In genomic region chr7:43465581-43466554, GRCh38 we compare ENCODE assay signal across 19 cellular contexts.
DNase-seq lines count a peak whose midpoint lies in the region; ATAC-seq and TF ChIP-seq lines count a peak whose summit lies in the region.
"Had no signal": no experiment of that assay in that cellular context is flagged by ENCODE, and none has a peak within 500 bp of the region (broad histone marks: within the 10 kb centered on the region; RNA-seq: fewer than 3 reads in every experiment).

No MANE protein-coding gene starts in this region.

- no peak overlapping the region for H3K4me3 Mint-ChIP-seq in GM23338
- no peak overlapping the region for H3K4me3 Mint-ChIP-seq in activated T-cell treated with anti-CD3 and anti-CD28 coated beads, Interleukin-2, amount 50 U/mL, for 4 hours
- H3K4me3 Mint-ChIP-seq: activated naive CD8-positive, alpha-beta T cell; central memory CD8-positive, alpha-beta T cell; naive B cell had no signal

- H3F3A ChIP-seq in GM23338 (replicated peaks; ENCODE audit: low read depth): no peaks in the 10 kb centered on the region; the same call in 1 of the 2 replicates

- 0 out of 2 replicates have a peak overlapping the region, but pooled peaks have one; percentile 50 for H3K27ac ChIP-seq in GM23338 (ENCODE audit: low read depth)
- H3K27ac ChIP-seq in right lobe of liver: no peak overlapping the region
- H3K27ac ChIP-seq: BLaER1, prostate gland had no signal

- 0 out of 2 replicates have a peak overlapping the region, but pooled peaks have one; percentile 18 for H2AFZ ChIP-seq in GM23338

- H3K4me1 ChIP-seq in GM23338 (ENCODE audit: insufficient read depth) (peaks cover 36% of the 10 kb centered on the region), right lobe of liver (peaks cover 0 to 33% (median 12%) of the 10 kb centered on the region in 4 donors)
- H3K4me1 ChIP-seq: prostate gland had no signal

- H3K36me3 Mint-ChIP-seq in GM23338 (ENCODE audit: low read depth): no peaks in the 10 kb centered on the region
- H3K36me3 Mint-ChIP-seq in activated T-cell treated with anti-CD3 and anti-CD28 coated beads, Interleukin-2, amount 50 U/mL, for 4 hours (ENCODE audit: insufficient read depth): no peaks in the 10 kb centered on the region
- H3K36me3 Mint-ChIP-seq: activated naive CD8-positive, alpha-beta T cell had no signal

- peaks cover 31% of the 10 kb centered on the region for H3K4me1 Mint-ChIP-seq in GM23338
- H3K4me1 Mint-ChIP-seq in activated T-cell treated with anti-CD3 and anti-CD28 coated beads, Interleukin-2, amount 50 U/mL, for 4 hours (ENCODE audit: low read depth): peaks cover 2% of the 10 kb centered on the region
- H3K4me1 Mint-ChIP-seq: naive B cell had no signal

- 71% methylated on average over 11 of the region's 11 CpGs for WGBS in right lobe of liver (ENCODE audit: insufficient coverage, low coverage, low lambda C conversion rate, missing lambda C conversion rate)

- no peaks in the 10 kb centered on the region for H3K9me3 Mint-ChIP-seq in GM23338
- no peaks in the 10 kb centered on the region for H3K9me3 Mint-ChIP-seq in activated T-cell treated with anti-CD3 and anti-CD28 coated beads, Interleukin-2, amount 50 U/mL, for 4 hours
- H3K9me3 Mint-ChIP-seq: central memory CD8-positive, alpha-beta T cell; naive B cell had no signal

- H3K36me3 ChIP-seq in GM23338 (ENCODE audit: insufficient read depth): no peaks in the 10 kb centered on the region
- H3K36me3 ChIP-seq in right lobe of liver: no peaks in the 10 kb centered on the region
- H3K36me3 ChIP-seq: prostate gland had no signal

- no peaks in the 10 kb centered on the region for H3K9me2 ChIP-seq in GM23338 (ENCODE audit: insufficient read depth)

- intact Hi-C loops in right lobe of liver (cut with DNase I): no loop called here

- no peak for TF ChIP-seq CTCF in GM23338 (conservative IDR thresholded peaks at IDR 0.05; ENCODE audit: low read depth in 2 of 2)
- TF ChIP-seq CTCF in choroid plexus epithelial cell (conservative IDR thresholded peaks at IDR 0.05; ENCODE audit: low read depth, low read length): no peak
- no peak for TF ChIP-seq CTCF in right lobe of liver (IDR thresholded peaks at IDR 0.05)

- ATAC-seq in GM23338 (no peak), right lobe of liver (peak in 3 of 4 donors; percentile 26 to 50 (median 39)), GM18873 (IDR thresholded peaks at IDR 0.05; ENCODE audit: low FRiP score, unreplicated experiment) (no peak)
- no peak for ATAC-seq in activated T-cell treated with anti-CD3 and anti-CD28 coated beads, Interleukin-2, amount 50 U/mL, for 4 hours
- ATAC-seq: left cardiac atrium had no signal

- H3K27ac Mint-ChIP-seq in GM23338: no peak overlapping the region
- H3K27ac Mint-ChIP-seq: activated naive CD8-positive, alpha-beta T cell had no signal

- H3K27me3 ChIP-seq in GM23338 (ENCODE audit: insufficient read depth) (no peaks in the 10 kb centered on the region), right lobe of liver (no peaks in the 10 kb centered on the region)
- H3K27me3 ChIP-seq: BLaER1 had no signal

- H3K9me3 ChIP-seq in right lobe of liver: no peaks in the 10 kb centered on the region
- H3K9me3 ChIP-seq: BLaER1, prostate gland had no signal

- H3K4me3 ChIP-seq in GM23338 (no peak overlapping the region), choroid plexus epithelial cell (ENCODE audit: low read depth, low read length) (no peak overlapping the region), right lobe of liver (no peak overlapping the region)
- H3K4me3 ChIP-seq: BLaER1, prostate gland had no signal

- H3K4me2 ChIP-seq in GM23338: no peak overlapping the region
- H3K4me2 ChIP-seq: BLaER1 had no signal

- DNase-seq in GM23338 (ENCODE audit: low spot score): no peak
- peak; percentile 3 for DNase-seq in NOMO-1 treated with dmso at 0.1 percent for 144 hours (lab: John Stamatoyannopoulos, UW; ENCODE audit: unreplicated experiment)
- DNase-seq in choroid plexus epithelial cell (ENCODE audit: low read depth): peak; percentile 54
- no peak for DNase-seq in right lobe of liver
- no peak for DNase-seq in activated T-cell treated with anti-CD3 and anti-CD28 coated beads, Interleukin-2, amount 50 U/mL, for 4 hours
- DNase-seq in foreskin melanocyte: no peak
- no peak for DNase-seq in activated CD4-positive, alpha-beta T cell treated with anti-CD3 and anti-CD28 coated beads, Interleukin-2, amount 50 U/mL, for 48 hours
- DNase-seq: activated T-cell treated with anti-CD3 and anti-CD28 coated beads for 4 hours, EL, HCEC 1CT, left cardiac atrium, naive B cell, NCI-H1930, NCI-H82 had no signal

- H3K79me2 ChIP-seq in GM23338 (replicated peaks; ENCODE audit: insufficient read depth): no peaks in the 10 kb centered on the region

- TF ChIP-seq POLR2A in right lobe of liver (IDR thresholded peaks at IDR 0.05): no peak

- H4K20me1 ChIP-seq in GM23338 (replicated peaks; ENCODE audit: insufficient read depth): no peaks in the 10 kb centered on the region
- H4K20me1 ChIP-seq: BLaER1 had no signal

- peaks cover 2% of the 10 kb centered on the region for H3K27me3 Mint-ChIP-seq in GM23338 (ENCODE audit: insufficient read depth, low read depth, poor library complexity)
- peaks cover 18% of the 10 kb centered on the region for H3K27me3 Mint-ChIP-seq in activated T-cell treated with anti-CD3 and anti-CD28 coated beads, Interleukin-2, amount 50 U/mL, for 4 hours (ENCODE audit: low read depth)

TF ChIP-seq in GM23338, 12 proteins besides CTCF, POLR2A, EP300 and RAD21:
- no peak for TF ChIP-seq ZNF462 (CRISPR knock-in tag; IDR thresholded peaks at IDR 0.05)
TF ChIP-seq in GM23338: peak in this region for 0.

Comparison
In these comparisons a context has a peak if more than half of its experiments do, and no peak if none do; other contexts are left out.
1. ATAC-seq: peak in right lobe of liver (3 of 4); none in GM23338 (single experiment), GM18873 (single experiment) and activated T-cell treated with anti-CD3 and anti-CD28 coated beads, Interleukin-2, amount 50 U/mL, for 4 hours (0 of 2).
2. DNase-seq: peak in NOMO-1 treated with dmso at 0.1 percent for 144 hours (single experiment) and choroid plexus epithelial cell (single experiment); none in GM23338 (single experiment), right lobe of liver (0 of 3), activated T-cell treated with anti-CD3 and anti-CD28 coated beads, Interleukin-2, amount 50 U/mL, for 4 hours (single experiment), foreskin melanocyte (single experiment) and activated CD4-positive, alpha-beta T cell treated with anti-CD3 and anti-CD28 coated beads, Interleukin-2, amount 50 U/mL, for 48 hours (0 of 2).